ENCODE assay signal across 8 cellular contexts in genomic region chr11:67356867-67357561, GRCh38. TPM values are rescaled to one million over a fixed set of nuclear protein-coding genes. Genes with fewer than 3 reads are reported as not detected.
DNase-seq lines count a peak whose midpoint lies in the region; ATAC-seq and TF ChIP-seq lines count a peak whose summit lies in the region.

No MANE protein-coding gene starts in this region.

- CTCF ChIA-PET in A673 (lab: Charles Lee) = interaction anchor here (0.5 to 3.4 kb wide), 7 partner anchors 10 to 226 kb away, joined by 3 to 62 read pairs (median 6); partner anchors contain the start of gene CLCF1
- CTCF ChIA-PET in WTC11 (lab: Charles Lee) = interaction anchor here (0.7 to 10.1 kb wide), 12 partner anchors 11 to 257 kb away, joined by 3 to 842 read pairs (median 4); partner anchors contain the start of genes CLCF1, PPP1CA and RAD9A

- H3K4me3 ChIP-seq in A673 (ENCODE audit: low read depth, low read length, poor library complexity, severe bottlenecking) (no peak overlapping the region), GM12875 (ENCODE audit: low read depth, low read length) (peak overlapping the region; percentile 29)

- H3K27me3 ChIP-seq in A673 (replicated peaks; ENCODE audit: insufficient read depth, low read depth, low read length, poor library complexity) = no peaks in the 10 kb centered on the region

- ATAC-seq in WTC11 (peak; percentile 64), left colon (peak; percentile 26), GM21717 (IDR thresholded peaks at IDR 0.05; ENCODE audit: unreplicated experiment) (no peak)

- H3K4me1 ChIP-seq in A673 (ENCODE audit: insufficient read depth, low read length, poor library complexity, severe bottlenecking) = peaks cover 21% of the 10 kb centered on the region

- H3K36me3 ChIP-seq in A673 (ENCODE audit: insufficient read depth, low read length, poor library complexity, severe bottlenecking) = no peaks in the 10 kb centered on the region

- peaks cover 32% of the 10 kb centered on the region for H3K27me3 Mint-ChIP-seq in WTC11 (ENCODE audit: low read depth)

- peaks cover 24% of the 10 kb centered on the region for H3K4me1 Mint-ChIP-seq in WTC11

- BruUV-seq in A673 (replicated peaks; lab: Mats Ljungman, UMichigan) = no TSS peak

- POLR2A ChIA-PET in A673 (lab: Charles Lee; ENCODE audit: low non-redundant PET) (interaction anchor here (0.6 kb wide), 1 partner anchor 94 kb away, joined by 3 read pairs; no protein-coding TSS in a partner anchor), WTC11 (lab: Charles Lee) (interaction anchor here (1.0 kb wide), 1 partner anchor 19 kb away, joined by 3 read pairs; no protein-coding TSS in a partner anchor)

- no peaks in the 10 kb centered on the region for H3K9me3 Mint-ChIP-seq in WTC11

- intact Hi-C loops in A673 (cut with micrococcal nuclease; ENCODE audit: unreplicated experiment) (loop anchor here (1.0 kb wide), 1 partner anchor 25 kb away; no protein-coding TSS in a partner anchor), left colon (cut with DNase I, micrococcal nuclease) (loop anchor here in 1 of 2 donors (2.0 kb wide), 1 partner anchor 26 kb away; no protein-coding TSS in a partner anchor)

- H3K9me3 ChIP-seq in A673 (ENCODE audit: low read depth, low read length, poor library complexity, severe bottlenecking) = no peaks in the 10 kb centered on the region

- H3K36me3 Mint-ChIP-seq in WTC11 = no peaks in the 10 kb centered on the region

- H3K27ac Mint-ChIP-seq in WTC11 = no peak overlapping the region

- H3K4me3 Mint-ChIP-seq in WTC11 = no peak overlapping the region

- H3K27ac ChIP-seq in A673 (ENCODE audit: low read depth, low read length, poor library complexity, severe bottlenecking) = no peak overlapping the region

- DNase-seq in A673 (ENCODE audit: low spot score) (peak; percentile 88), NCI-H2196 (lab: John Stamatoyannopoulos, UW; ENCODE audit: unreplicated experiment) (peak; percentile 81), WTC11 (ENCODE audit: low spot score) (peak; percentile 82), cerebellar cortex (ENCODE audit: low spot score) (peak; percentile 86), left colon (peak; percentile 64 to 77)
- DNase-seq in stimulated activated CD4-positive, alpha-beta T cell treated with anti-CD3 and anti-CD28 coated beads, Interleukin-4, amount 100 ng/mL, for 1 hour = peak; percentile 56

- peak; percentile 96 for TF ChIP-seq CTCF in A673 (conservative IDR thresholded peaks at IDR 0.05; ENCODE audit: low read depth, low read length)
- TF ChIP-seq CTCF in GM12875 (IDR thresholded peaks at IDR 0.05; ENCODE audit: borderline replicate concordance, insufficient read depth, low read depth, low read length) = peak; percentile 95
- peak; percentile 91 for TF ChIP-seq CTCF in WTC11 (IDR thresholded peaks at IDR 0.05)

TF ChIP-seq in WTC11, 78 proteins besides CTCF, POLR2A, EP300 and RAD21:
- TF ChIP-seq ZNF263 (CRISPR knock-in tag; IDR thresholded peaks at IDR 0.05; ENCODE audit: low read depth) = no peak
- no peak for TF ChIP-seq ELF4 (CRISPR knock-in tag; IDR thresholded peaks at IDR 0.05; ENCODE audit: low read depth)
- TF ChIP-seq FOXP4 (CRISPR knock-in tag; IDR thresholded peaks at IDR 0.05) = no peak
- 0 out of 2 replicates have a peak, but pooled peaks have one; percentile 38 for TF ChIP-seq SP1 (CRISPR knock-in tag; conservative IDR thresholded peaks at IDR 0.05)
- no peak for TF ChIP-seq E2F5 (CRISPR knock-in tag; IDR thresholded peaks at IDR 0.05)
- no peak for TF ChIP-seq TEAD1 (CRISPR knock-in tag; IDR thresholded peaks at IDR 0.05)
- TF ChIP-seq CBFB (CRISPR knock-in tag; IDR thresholded peaks at IDR 0.05; ENCODE audit: low read depth) = no peak

RNA-seq across cellular contexts. Expression of gene POLD4, which starts 3.7 kb away (rescaled TPM):
- 13.2 and 14.3 TPM in 2 replicates for total RNA-seq in A673 (2021)
- 30.3 to 38.3 TPM (median 37.7 TPM) in 3 replicates for total RNA-seq in WTC11 (2021)
- total RNA-seq in left colon = 100 to 1,000 TPM; 237 to 262 TPM

RNA-seq across cellular contexts. Expression of gene CLCF1, which starts 16.4 kb away (rescaled TPM):
- total RNA-seq in A673 (2021) (0.69 and 0.87 TPM in 2 replicates), WTC11 (2021) (0.48 to 0.92 TPM (median 0.92 TPM) in 3 replicates), left colon (1 to 10 TPM; 2.2 to 2.4 TPM)

RNA-seq across cellular contexts. Expression of gene RAD9A, which starts 34.8 kb away (rescaled TPM):
- total RNA-seq in A673 (2021) (43.0 and 55.0 TPM in 2 replicates), WTC11 (2021) (25.7 to 45.5 TPM (median 26.7 TPM) in 3 replicates), left colon (10 to 100 TPM; 27.4 to 40.6 TPM)

RNA-seq across cellular contexts. Expression of gene PPP1CA, which starts 44.6 kb away (rescaled TPM):
- total RNA-seq in A673 (2021) (239 TPM in 2 replicates), WTC11 (2021) (220 to 222 TPM (median 221 TPM) in 3 replicates), left colon (100 to 1,000 TPM; 214 to 243 TPM)

RNA-seq across cellular contexts. Expression of gene TBC1D10C, which starts 46.9 kb away (rescaled TPM):
- total RNA-seq in A673 (2021) = not detected in 2 replicates
- total RNA-seq in WTC11 (2021) = 0.72 to 1.0 TPM (median 0.96 TPM) in 3 replicates
- 1 to 10 TPM; 3.0 to 4.2 TPM for total RNA-seq in left colon
